In genomic region chr9:86406366-86406765, GRCh38 we compare ENCODE assay signal across 8 cellular contexts.
DNase-seq lines count a peak whose midpoint lies in the region; ATAC-seq and TF ChIP-seq lines count a peak whose summit lies in the region.

No MANE protein-coding gene starts in this region.

- CTCF ChIA-PET in RWPE1 (lab: Yijun Ruan, JAX), result interaction anchor here (0.6 to 0.7 kb wide), 2 partner anchors 117 to 1456 kb away, joined by 3 read pairs; no protein-coding TSS in a partner anchor

- ATAC-seq in GM21423 (IDR thresholded peaks at IDR 0.05; ENCODE audit: unreplicated experiment), result no peak

- H3K27me3 ChIP-seq in rectal smooth muscle tissue (ENCODE audit: control insufficient read depth, insufficient read depth, low read length), result no peaks in the 10 kb centered on the region

- no peak for TF ChIP-seq CTCF in RWPE1 (conservative IDR thresholded peaks at IDR 0.05; ENCODE audit: low read depth)
- no peak for TF ChIP-seq CTCF in fibroblast of mammary gland (conservative IDR thresholded peaks at IDR 0.05; ENCODE audit: control insufficient read depth, insufficient read depth, low read depth, low read length)

- H3K4me1 ChIP-seq in rectal smooth muscle tissue (ENCODE audit: control insufficient read depth, insufficient read depth, low read length), result peaks cover 10% of the 10 kb centered on the region

- no peak overlapping the region for H3K9ac ChIP-seq in rectal smooth muscle tissue (ENCODE audit: low read length)

- H3K4me3 ChIP-seq in fibroblast of mammary gland (ENCODE audit: control insufficient read depth, low read depth, low read length) (no peak overlapping the region), rectal smooth muscle tissue (ENCODE audit: low read length) (no peak overlapping the region)

- DNase-seq in EL (peak; percentile 68), RWPE1 (ENCODE audit: low spot score) (peak; percentile 70), fibroblast of mammary gland (ENCODE audit: low read depth) (peak; percentile 97), NCI-H1417 (lab: John Stamatoyannopoulos, UW) (no peak), NCI-H1694 treated with DMSO at 0.1 percent for 48 hours (lab: John Stamatoyannopoulos, UW) (no peak)
- DNase-seq in activated naive CD4-positive, alpha-beta T cell treated with Interleukin-2 at 50 U/mL for 16 hours, result no peak

- POLR2A ChIA-PET in RWPE1 (lab: Yijun Ruan, JAX; ENCODE audit: low non-redundant PET), result no interaction called here

- H3K36me3 ChIP-seq in rectal smooth muscle tissue (ENCODE audit: control insufficient read depth, insufficient read depth, low read length), result no peaks in the 10 kb centered on the region

- H3K27ac ChIP-seq in RWPE1 (peak overlapping the region; percentile 88), rectal smooth muscle tissue (ENCODE audit: low read depth, low read length) (peak overlapping the region; percentile 60)

Comparison
In these comparisons a context has a peak if more than half of its experiments do, and no peak if none do; other contexts are left out.
1. DNase-seq: peak in EL (single experiment), RWPE1 (single experiment) and fibroblast of mammary gland (single experiment); none in NCI-H1417 (0 of 3), activated naive CD4-positive, alpha-beta T cell treated with Interleukin-2 at 50 U/mL for 16 hours (single experiment) and NCI-H1694 treated with DMSO at 0.1 percent for 48 hours (single experiment).